Comparison of ENCODE assay signal across 1 cellular context in the genomic region with DNA sequence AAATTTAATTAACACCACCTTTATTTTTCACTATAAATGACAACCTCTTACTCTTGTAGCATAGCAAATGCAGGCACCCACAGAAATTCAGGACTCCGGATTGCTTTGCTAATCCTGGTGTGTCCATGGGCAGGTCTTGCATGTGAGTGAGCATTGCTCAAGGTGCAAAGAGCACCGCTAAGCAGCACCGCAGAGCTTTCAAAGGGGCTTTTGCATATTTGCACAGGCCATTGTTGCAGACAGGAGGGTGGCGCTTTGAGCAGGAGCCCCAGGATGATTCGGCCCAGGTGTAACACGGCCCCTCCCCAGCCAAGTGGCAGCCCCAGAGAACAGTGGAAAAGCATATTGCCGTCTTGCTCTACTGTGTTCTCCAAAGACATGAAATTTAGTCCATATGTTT.
TF ChIP-seq lines count a peak whose summit lies in the region.

No MANE protein-coding gene starts in this region.

TF ChIP-seq in HepG2, 621 proteins besides CTCF, POLR2A, EP300 and RAD21 (continued from another document and continues in another):
- TF ChIP-seq PAXIP1 (CRISPR knock-in tag; conservative IDR thresholded peaks at IDR 0.05) (peak; percentile 88), IRF1 (CRISPR knock-in tag; IDR thresholded peaks at IDR 0.05; ENCODE audit: low read depth) (no peak), FOXC1 (CRISPR knock-in tag; IDR thresholded peaks at IDR 0.05; ENCODE audit: borderline replicate concordance) (no peak), TEAD3 (CRISPR knock-in tag; optimal IDR thresholded peaks at IDR 0.05; ENCODE audit: borderline replicate concordance) (peak; percentile 91), CAMTA2 (CRISPR knock-in tag; IDR thresholded peaks at IDR 0.05; ENCODE audit: borderline replicate concordance) (no peak), CCDC6 (CRISPR knock-in tag; IDR thresholded peaks at IDR 0.05) (0 out of 2 replicates have a peak, but pooled peaks have one; percentile 27), BHLHE40 (IDR thresholded peaks at IDR 0.05; ENCODE audit: low read length) (peak; percentile 91), ZNF367 (CRISPR knock-in tag; IDR thresholded peaks at IDR 0.05; ENCODE audit: borderline replicate concordance) (no peak), BORCS8-MEF2B (CRISPR knock-in tag; IDR thresholded peaks at IDR 0.05) (0 out of 2 replicates have a peak, but pooled peaks have one; percentile 19), RARA (CRISPR knock-in tag; IDR thresholded peaks at IDR 0.05) (peak; percentile 11; the same call in 1 of the 2 replicates), ZNF24 (IDR thresholded peaks at IDR 0.05) (no peak), AHDC1 (CRISPR knock-in tag; IDR thresholded peaks at IDR 0.05; ENCODE audit: borderline replicate concordance) (peak; percentile 80; the same call in 1 of the 2 replicates), SRSF9 (IDR thresholded peaks at IDR 0.05; ENCODE audit: borderline replicate concordance, insufficient read depth, low read depth, low read length, poor library complexity, severe bottlenecking) (no peak), ZNF564 (CRISPR knock-in tag; IDR thresholded peaks at IDR 0.05) (0 out of 2 replicates have a peak, but pooled peaks have one; percentile 59), TCF7 (IDR thresholded peaks at IDR 0.05; ENCODE audit: low read depth) (peak; percentile 79), ZNF12 (CRISPR knock-in tag; IDR thresholded peaks at IDR 0.05) (peak; percentile 40; the same call in 1 of the 2 replicates), GZF1 (CRISPR knock-in tag; IDR thresholded peaks at IDR 0.05) (0 out of 2 replicates have a peak, but pooled peaks have one; percentile 64), GMEB2 (CRISPR knock-in tag; IDR thresholded peaks at IDR 0.05; ENCODE audit: low read depth) (no peak), PHF8 (CRISPR knock-in tag; IDR thresholded peaks at IDR 0.05) (peak; percentile 40; the same call in 1 of the 2 replicates), ATF6 (CRISPR knock-in tag; conservative IDR thresholded peaks at IDR 0.05) (no peak), KLF16 (CRISPR knock-in tag; IDR thresholded peaks at IDR 0.05) (peak in 1 of 2 experiments; percentile 70; a peak in 1 of 4 replicates), ZSCAN31 (CRISPR knock-in tag; IDR thresholded peaks at IDR 0.05; ENCODE audit: low read depth) (peak; percentile 70; the same call in 1 of the 2 replicates), NFE2L1 (CRISPR knock-in tag; IDR thresholded peaks at IDR 0.05; ENCODE audit: borderline replicate concordance) (no peak), KLF12 (CRISPR knock-in tag; IDR thresholded peaks at IDR 0.05; ENCODE audit: borderline replicate concordance) (peak; percentile 55; the same call in 1 of the 2 replicates), ZNF75D (CRISPR knock-in tag; IDR thresholded peaks at IDR 0.05; ENCODE audit: borderline replicate concordance) (no peak), KAT8 (CRISPR knock-in tag; IDR thresholded peaks at IDR 0.05) (peak; percentile 52; the same call in 1 of the 2 replicates), TFAP4 (IDR thresholded peaks at IDR 0.05; ENCODE audit: borderline replicate concordance, low read depth) (peak; percentile 60; the same call in 1 of the 2 replicates), ZMYM4 (CRISPR knock-in tag; IDR thresholded peaks at IDR 0.05) (peak; percentile 93), RXRA (CRISPR knock-in tag; IDR thresholded peaks at IDR 0.05) (peak; percentile 59), ZFP91 (CRISPR knock-in tag; IDR thresholded peaks at IDR 0.05; ENCODE audit: borderline replicate concordance) (peak; percentile 29), HDAC1 (CRISPR knock-in tag; IDR thresholded peaks at IDR 0.05) (peak; percentile 83)
- TF ChIP-seq, protein P1, sequence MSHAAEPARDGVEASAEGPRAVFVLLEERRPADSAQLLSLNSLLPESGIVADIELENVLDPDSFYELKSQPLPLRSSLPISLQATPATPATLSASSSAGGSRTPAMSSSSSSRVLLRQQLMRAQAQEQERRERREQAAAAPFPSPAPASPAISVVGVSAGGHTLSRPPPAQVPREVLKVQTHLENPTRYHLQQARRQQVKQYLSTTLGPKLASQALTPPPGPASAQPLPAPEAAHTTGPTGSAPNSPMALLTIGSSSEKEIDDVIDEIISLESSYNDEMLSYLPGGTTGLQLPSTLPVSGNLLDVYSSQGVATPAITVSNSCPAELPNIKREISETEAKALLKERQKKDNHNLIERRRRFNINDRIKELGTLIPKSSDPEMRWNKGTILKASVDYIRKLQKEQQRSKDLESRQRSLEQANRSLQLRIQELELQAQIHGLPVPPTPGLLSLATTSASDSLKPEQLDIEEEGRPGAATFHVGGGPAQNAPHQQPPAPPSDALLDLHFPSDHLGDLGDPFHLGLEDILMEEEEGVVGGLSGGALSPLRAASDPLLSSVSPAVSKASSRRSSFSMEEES (CRISPR knock-in tag; IDR thresholded peaks at IDR 0.05): no peak
- TF ChIP-seq, protein P2, sequence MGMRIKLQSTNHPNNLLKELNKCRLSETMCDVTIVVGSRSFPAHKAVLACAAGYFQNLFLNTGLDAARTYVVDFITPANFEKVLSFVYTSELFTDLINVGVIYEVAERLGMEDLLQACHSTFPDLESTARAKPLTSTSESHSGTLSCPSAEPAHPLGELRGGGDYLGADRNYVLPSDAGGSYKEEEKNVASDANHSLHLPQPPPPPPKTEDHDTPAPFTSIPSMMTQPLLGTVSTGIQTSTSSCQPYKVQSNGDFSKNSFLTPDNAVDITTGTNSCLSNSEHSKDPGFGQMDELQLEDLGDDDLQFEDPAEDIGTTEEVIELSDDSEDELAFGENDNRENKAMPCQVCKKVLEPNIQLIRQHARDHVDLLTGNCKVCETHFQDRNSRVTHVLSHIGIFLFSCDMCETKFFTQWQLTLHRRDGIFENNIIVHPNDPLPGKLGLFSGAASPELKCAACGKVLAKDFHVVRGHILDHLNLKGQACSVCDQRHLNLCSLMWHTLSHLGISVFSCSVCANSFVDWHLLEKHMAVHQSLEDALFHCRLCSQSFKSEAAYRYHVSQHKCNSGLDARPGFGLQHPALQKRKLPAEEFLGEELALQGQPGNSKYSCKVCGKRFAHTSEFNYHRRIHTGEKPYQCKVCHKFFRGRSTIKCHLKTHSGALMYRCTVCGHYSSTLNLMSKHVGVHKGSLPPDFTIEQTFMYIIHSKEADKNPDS (CRISPR knock-in tag; IDR thresholded peaks at IDR 0.05): peak; percentile 39; the same call in 1 of the 2 replicates
